In genomic region chr16:2179576-2179975, GRCh38 we compare ENCODE assay signal across 35 cellular contexts. TPM values are rescaled to one million over a fixed set of nuclear protein-coding genes. Genes with fewer than 3 reads are reported as not detected.
"Had no signal": no experiment of that assay in that cellular context is flagged by ENCODE, and none has a peak within 500 bp of the region (broad histone marks: within the 10 kb centered on the region; RNA-seq: fewer than 3 reads in every experiment).

No MANE protein-coding gene starts in this region.

- H3K27ac Mint-ChIP-seq: activated CD4-positive, alpha-beta memory T cell treated with anti-CD3 and anti-CD28 coated beads for 36 hours; activated CD4-positive, alpha-beta T cell treated with anti-CD3 and anti-CD28 coated beads for 36 hours; activated naive CD4-positive, alpha-beta T cell treated with anti-CD3 and anti-CD28 coated beads for 36 hours; activated naive CD8-positive, alpha-beta T cell treated with anti-CD3 and anti-CD28 coated beads for 36 hours; activated T-helper 1 cell treated with anti-CD3 and anti-CD28 coated beads, Interleukin-12 subunit alpha, Interleukin-12 subunit beta, Interleukin-2, Interleukin-4 antibody, amounts not matched to agents 30 ng/mL and 10 ng/mL and 1 ng/mL, durations not matched to agents 14 hours and 24 hours and 36 hours had no signal

- H3K9ac ChIP-seq: KMS-11 had no signal

- ATAC-seq: activated CD4-positive, alpha-beta T cell treated with anti-CD3 and anti-CD28 coated beads for 36 hours; PC-3; Right ventricle myocardium inferior had no signal

- H3K4me1 Mint-ChIP-seq: activated CD4-positive, alpha-beta T cell treated with anti-CD3 and anti-CD28 coated beads for 36 hours; activated naive CD8-positive, alpha-beta T cell treated with anti-CD3 and anti-CD28 coated beads for 36 hours had no signal

- H3K9me3 ChIP-seq: Peyer's patch had no signal

- H3K27me3 Mint-ChIP-seq: activated CD4-positive, alpha-beta memory T cell treated with anti-CD3 and anti-CD28 coated beads for 36 hours; activated CD4-positive, alpha-beta T cell treated with anti-CD3 and anti-CD28 coated beads for 36 hours; activated naive CD8-positive, alpha-beta T cell treated with anti-CD3 and anti-CD28 coated beads for 36 hours had no signal

- H3K27ac ChIP-seq: brain microvascular endothelial cell, KMS-11, Peyer's patch, WERI-Rb-1 had no signal

- DNase-seq: activated CD4-positive, alpha-beta memory T cell treated with anti-CD3 and anti-CD28 coated beads for 36 hours; activated CD4-positive, alpha-beta T cell treated with anti-CD3 and anti-CD28 coated beads for 36 hours; activated CD4-positive, alpha-beta T cell treated with anti-CD3 and anti-CD28 coated beads, Interleukin-2, amount 50 U/mL, for 1 hour; activated CD4-positive, CD25-positive, alpha-beta regulatory T cell; activated CD8-positive, alpha-beta memory T cell treated with anti-CD3 and anti-CD28 coated beads, Interleukin-2, amount 50 U/mL, for 4 hours; activated gamma-delta T cell treated with Interleukin-2 at 50 U/mL for 16 hours; activated naive CD4-positive, alpha-beta T cell treated with anti-CD3 and anti-CD28 coated beads for 36 hours; activated naive CD8-positive, alpha-beta T cell treated with anti-CD3 and anti-CD28 coated beads for 36 hours; activated T-cell treated with anti-CD3 and anti-CD28 coated beads for 4 hours; activated T-cell treated with anti-CD3 and anti-CD28 coated beads, Interleukin-2, amount 50 U/mL, for 4 hours; amniotic stem cell; aorta; brain microvascular endothelial cell; central memory CD4-positive, alpha-beta T cell; MM.1S; MV-4-11; NCI-H1092; NCI-H1436 treated with DMSO at 0.1 percent for 48 hours; NCI-H1694 treated with DMSO at 0.1 percent for 48 hours; NCI-H2029; NCI-H345; NCI-H524 treated with DMSO at 0.1 percent for 48 hours; NK-92 treated with Interleukin-12 subunit alpha and Interleukin-12 subunit beta, amount 100 ng/mL, for 24 hours; PC-3; Peyer's patch; RPMI8226; SIG-M5; SW 1271; T-helper 1 cell; T1000; WERI-Rb-1 had no signal

- H3K27me3 ChIP-seq: brain microvascular endothelial cell, Peyer's patch had no signal

- H3K9me3 Mint-ChIP-seq: activated CD4-positive, alpha-beta memory T cell treated with anti-CD3 and anti-CD28 coated beads for 36 hours; activated naive CD4-positive, alpha-beta T cell treated with anti-CD3 and anti-CD28 coated beads for 36 hours; activated naive CD8-positive, alpha-beta T cell treated with anti-CD3 and anti-CD28 coated beads for 36 hours; activated T-cell treated with anti-CD3 and anti-CD28 coated beads, Interleukin-2, amount 50 U/mL, for 4 hours; activated T-helper 1 cell treated with anti-CD3 and anti-CD28 coated beads, Interleukin-12 subunit alpha, Interleukin-12 subunit beta, Interleukin-2, Interleukin-4 antibody, amounts not matched to agents 30 ng/mL and 10 ng/mL and 1 ng/mL, durations not matched to agents 14 hours and 24 hours and 36 hours had no signal

- H3K4me2 ChIP-seq: KMS-11 had no signal

- H3K4me3 ChIP-seq: Peyer's patch had no signal

- H3K4me1 ChIP-seq: Peyer's patch had no signal

- H3K4me3 Mint-ChIP-seq: activated CD4-positive, alpha-beta memory T cell treated with anti-CD3 and anti-CD28 coated beads for 36 hours; activated CD4-positive, alpha-beta T cell treated with anti-CD3 and anti-CD28 coated beads for 36 hours; activated naive CD4-positive, alpha-beta T cell treated with anti-CD3 and anti-CD28 coated beads for 36 hours; activated naive CD8-positive, alpha-beta T cell treated with anti-CD3 and anti-CD28 coated beads for 36 hours; activated T-cell treated with anti-CD3 and anti-CD28 coated beads, Interleukin-2, amount 50 U/mL, for 4 hours; activated T-helper 1 cell treated with anti-CD3 and anti-CD28 coated beads, Interleukin-12 subunit alpha, Interleukin-12 subunit beta, Interleukin-2, Interleukin-4 antibody, amounts not matched to agents 30 ng/mL and 10 ng/mL and 1 ng/mL, durations not matched to agents 14 hours and 24 hours and 36 hours had no signal

RNA-seq across cellular contexts. Expression of gene CASKIN1, which starts 16.8 kb away (rescaled TPM):
- total RNA-seq: Peyer's patch had no signal

RNA-seq across cellular contexts. Expression of gene RAB26, which starts 31.2 kb away (rescaled TPM):
- total RNA-seq: activated naive CD4-positive, alpha-beta T cell treated with anti-CD3 and anti-CD28 coated beads for 36 hours; activated T-cell treated with anti-CD3 and anti-CD28 coated beads, Interleukin-2, amount 50 U/mL, for 4 hours; T-helper 2 cell treated with Interferon-gamma antibody and Interleukin-4, amounts not matched to agents 100 ng/mL and 5 ng/mL, for 36 hours had no signal
